19 cellular contexts compared by ENCODE assay signal in the genomic region with DNA sequence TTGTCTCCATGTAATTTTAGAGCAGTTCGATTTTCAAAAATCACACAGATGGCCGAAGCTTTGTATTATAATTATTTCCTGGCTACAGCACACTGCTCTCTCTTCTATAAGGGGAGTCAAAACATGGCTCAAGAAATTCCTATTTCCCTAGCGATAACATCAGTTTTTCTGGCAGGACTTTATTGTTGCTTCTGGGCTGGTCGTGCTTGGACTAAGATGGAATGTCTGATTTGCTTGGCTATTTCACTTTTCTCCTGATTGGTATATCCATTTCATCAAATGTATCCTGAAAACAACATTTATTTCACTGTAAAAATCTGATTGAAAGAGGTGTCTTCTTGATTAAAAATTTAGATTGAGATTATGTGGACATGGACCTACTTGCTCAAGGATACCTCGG. TPM values are rescaled to one million over a fixed set of nuclear protein-coding genes. Genes with fewer than 3 reads are reported as not detected.
DNase-seq lines count a peak whose midpoint lies in the region; ATAC-seq, FAIRE-seq and TF ChIP-seq lines count a peak whose summit lies in the region.
"Had no signal": no experiment of that assay in that cellular context is flagged by ENCODE, and none has a peak within 500 bp of the region (broad histone marks: within the 10 kb centered on the region; RNA-seq: fewer than 3 reads in every experiment).

No MANE protein-coding gene starts in this region.

- H3K27ac Mint-ChIP-seq in astrocyte (ENCODE audit: unreplicated experiment) = no peak overlapping the region
- H3K27ac Mint-ChIP-seq: CD4-positive, alpha-beta T cell; GM23338 had no signal

- ATAC-seq in thoracic aorta (ENCODE audit: insufficient number of reproducible peaks, low FRiP score, low read depth) = no peak
- no peak for ATAC-seq in GM19023 (IDR thresholded peaks at IDR 0.05; ENCODE audit: unreplicated experiment)
- ATAC-seq: GM23338, HCT116 had no signal

- no peaks in the 10 kb centered on the region for H3K9me3 ChIP-seq in astrocyte (ENCODE audit: insufficient read depth, low read depth, low read length)
- H3K9me3 ChIP-seq in esophagus squamous epithelium = no peaks in the 10 kb centered on the region
- H3K9me3 ChIP-seq in thoracic aorta = no peaks in the 10 kb centered on the region
- H3K9me3 ChIP-seq: BE2C had no signal

- TF ChIP-seq POLR2A in esophagus squamous epithelium (IDR thresholded peaks at IDR 0.05) = no peak

- no peaks in the 10 kb centered on the region for H3K36me3 Mint-ChIP-seq in astrocyte (ENCODE audit: low read depth, unreplicated experiment)

- H3K9ac ChIP-seq in astrocyte (ENCODE audit: low read length) = no peak overlapping the region

- H2AFZ ChIP-seq in astrocyte (ENCODE audit: low read depth, low read length) = no peak overlapping the region
- H2AFZ ChIP-seq: GM23338 had no signal

- H3K79me2 ChIP-seq in astrocyte (ENCODE audit: insufficient read depth, low read length) = no peaks in the 10 kb centered on the region

- H3K27me3 Mint-ChIP-seq in astrocyte (ENCODE audit: low read depth, unreplicated experiment) = peaks cover 2% of the 10 kb centered on the region
- H3K27me3 Mint-ChIP-seq: CD4-positive, alpha-beta T cell had no signal

- 71 to 83% methylated on average over 5 of the region's 5 CpGs for WGBS in esophagus squamous epithelium, 2 donors

- no peak overlapping the region for H3K4me3 Mint-ChIP-seq in astrocyte (ENCODE audit: unreplicated experiment)
- H3K4me3 Mint-ChIP-seq: CD4-positive, alpha-beta T cell; GM23338 had no signal

- H3K4me1 ChIP-seq in astrocyte (ENCODE audit: insufficient read depth, low read length) (peaks cover 5% of the 10 kb centered on the region), esophagus squamous epithelium (peaks cover 0 to 36% (median 3%) of the 10 kb centered on the region in 3 donors), thoracic aorta (ENCODE audit: control insufficient read depth in 1 of 2, low read depth in 2 of 2) (peaks cover 11 to 22% of the 10 kb centered on the region in 2 donors)

- no peaks in the 10 kb centered on the region for H3K9me3 Mint-ChIP-seq in astrocyte (ENCODE audit: unreplicated experiment)
- H3K9me3 Mint-ChIP-seq: CD4-positive, alpha-beta T cell; GM23338 had no signal

- FAIRE-seq in astrocyte (lab: Jason Lieb, UNC) = peak; percentile 34

- DNase-seq in NCI-H1092 treated with DMSO at 0.1 percent for 48 hours (lab: John Stamatoyannopoulos, UW) (peak; percentile 37), NCI-H1092 (lab: John Stamatoyannopoulos, UW) (no peak), astrocyte (ENCODE audit: low read depth) (no peak), esophagus squamous epithelium (lab: John Stamatoyannopoulos, UW) (no peak), thoracic aorta (ENCODE audit: low spot score) (no peak), GM19240 (ENCODE audit: insufficient read length, low spot score) (no peak)
- no peak for DNase-seq in activated CD8-positive, alpha-beta memory T cell treated with anti-CD3 and anti-CD28 coated beads, Interleukin-2, amount 50 U/mL, for 48 hours
- DNase-seq: BE2C; CD4-positive, alpha-beta T cell; DMS79 treated with DMSO at 0.1 percent for 48 hours; NCI-H1436 treated with DMSO at 0.1 percent for 48 hours; NCI-H2227 treated with DMSO at 0.1 percent for 48 hours; NCI-H524 treated with DMSO at 0.1 percent for 48 hours; OCI-M1 had no signal

- H3K27ac ChIP-seq in astrocyte (ENCODE audit: low read depth, low read length) (no peak overlapping the region), esophagus squamous epithelium (peak overlapping the region in 3 of 4 donors; percentile 7 to 77 (median 54)), thoracic aorta (peak overlapping the region; percentile 36 to 55)
- H3K27ac ChIP-seq: 22Rv1, RWPE1 had no signal

- intact Hi-C loops in esophagus squamous epithelium (cut with DNase I) = no loop called here

- H3K27me3 ChIP-seq in astrocyte (ENCODE audit: insufficient read depth, low read length) (no peaks in the 10 kb centered on the region), esophagus squamous epithelium (no peaks in the 10 kb centered on the region), thoracic aorta (replicated peaks; ENCODE audit: insufficient read depth) (no peaks in the 10 kb centered on the region)
- H3K27me3 ChIP-seq: BE2C had no signal

- H3K36me3 ChIP-seq in astrocyte (ENCODE audit: insufficient read depth, low read length) = no peaks in the 10 kb centered on the region
- H3K36me3 ChIP-seq in esophagus squamous epithelium = no peaks in the 10 kb centered on the region
- no peaks in the 10 kb centered on the region for H3K36me3 ChIP-seq in thoracic aorta
- H3K36me3 ChIP-seq: BE2C had no signal

- no peak overlapping the region for H3K4me2 ChIP-seq in astrocyte (ENCODE audit: low read length)
- H3K4me2 ChIP-seq: GM23338 had no signal

- TF ChIP-seq CTCF in astrocyte (IDR thresholded peaks at IDR 0.05; ENCODE audit: insufficient read depth, low read depth, low read length) = no peak
- no peak for TF ChIP-seq CTCF in esophagus squamous epithelium (IDR thresholded peaks at IDR 0.05)
- TF ChIP-seq CTCF in thoracic aorta (IDR thresholded peaks at IDR 0.05) = no peak

- no peak overlapping the region for H3K4me3 ChIP-seq in astrocyte (ENCODE audit: insufficient read depth, low read depth, low read length)
- no peak overlapping the region for H3K4me3 ChIP-seq in esophagus squamous epithelium
- peak overlapping the region; percentile 44 for H3K4me3 ChIP-seq in thoracic aorta
- H3K4me3 ChIP-seq: GM23338 had no signal

- no peaks in the 10 kb centered on the region for H3K4me1 Mint-ChIP-seq in astrocyte (ENCODE audit: low read depth, unreplicated experiment)

- H4K20me1 ChIP-seq in astrocyte (ENCODE audit: insufficient read depth, low read length) = no peaks in the 10 kb centered on the region

RNA-seq across cellular contexts. Expression of a gene that starts 56.0 kb away (rescaled TPM):
- 19.8 and 25.2 TPM in 2 replicates for total RNA-seq in astrocyte
- 10 to 100 TPM; 22.1 to 54.9 (median 38.9) TPM for total RNA-seq in esophagus squamous epithelium
- 100 to 1,000 TPM; 140 to 166 TPM for total RNA-seq in thoracic aorta
- total RNA-seq: CD4-positive, alpha-beta T cell had no signal
